Comparison of ENCODE assay signal across 7 cellular contexts in the genomic region with DNA sequence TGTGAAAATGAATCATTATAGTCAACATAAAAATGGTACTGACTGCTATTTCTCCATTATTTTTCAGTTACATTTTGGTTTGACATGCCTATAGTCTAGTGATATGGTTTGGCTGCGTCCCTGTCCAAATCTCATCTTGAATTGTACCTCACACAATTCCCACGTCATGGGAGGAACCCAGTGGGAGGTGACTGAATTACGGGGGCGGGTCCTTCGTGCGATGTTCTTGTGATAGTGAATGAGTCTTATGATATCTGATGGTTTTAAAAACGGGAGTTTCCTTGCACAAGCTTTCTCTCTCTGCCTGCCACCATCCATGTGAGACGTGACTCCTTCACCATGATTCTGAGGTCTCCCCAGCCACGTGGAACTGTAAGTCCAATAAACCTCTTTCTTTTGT.
"Had no signal": no experiment of that assay in that cellular context is flagged by ENCODE, and none has a peak within 500 bp of the region (broad histone marks: within the 10 kb centered on the region; RNA-seq: fewer than 3 reads in every experiment).

No MANE protein-coding gene starts in this region.

- H3K27ac ChIP-seq: GM23248 had no signal

- FAIRE-seq: HTR-8/SVneo had no signal

- H3K4me3 ChIP-seq: GM23248 had no signal

- DNase-seq: GM23248, GOT3, H7, HCEC 1CT, IMR-90, KBM-7 had no signal
